In genomic region chr15:41105348-41106334, GRCh38 we compare ENCODE assay signal across 29 cellular contexts. TPM values are rescaled to one million over a fixed set of nuclear protein-coding genes. Genes with fewer than 3 reads are reported as not detected.
A peak's percentile ranks its signal among the peaks of the same experiment; 100 is the strongest.
DNase-seq lines count a peak whose midpoint lies in the region; ATAC-seq lines count a peak whose summit lies in the region.
"Had no signal": no experiment of that assay in that cellular context is flagged by ENCODE, and none has a peak within 500 bp of the region (broad histone marks: within the 10 kb centered on the region; RNA-seq: fewer than 3 reads in every experiment).

No MANE protein-coding gene starts in this region.

- no peak overlapping the region for H4K8ac ChIP-seq in trophoblast cell (ENCODE audit: low read depth, low read length)

- no peak overlapping the region for H3K14ac ChIP-seq in trophoblast cell (ENCODE audit: low read length)

- peaks cover 14% of the 10 kb centered on the region for H3K36me3 Mint-ChIP-seq in central memory CD8-positive, alpha-beta T cell (ENCODE audit: insufficient read depth)

- DNase-seq in HT1080 (ENCODE audit: low read depth) (peak; percentile 59), NOMO-1 (lab: John Stamatoyannopoulos, UW; ENCODE audit: unreplicated experiment in 2 of 2) (peak; percentile 20 to 51), trophoblast cell (no peak), NCI-H2081 treated with DMSO at 0.1 percent for 48 hours (lab: John Stamatoyannopoulos, UW) (no peak), ureter (ENCODE audit: low spot score) (no peak), DMS153 (lab: John Stamatoyannopoulos, UW) (no peak)
- no peak for DNase-seq in central memory CD8-positive, alpha-beta T cell (ENCODE audit: low spot score in 2 of 2)
- DNase-seq in stimulated activated CD4-positive, alpha-beta T cell treated with anti-CD3 and anti-CD28 coated beads, Interleukin-2, amount 100 ng/mL, for 48 hours: no peak
- DNase-seq: activated CD4-positive, alpha-beta T cell treated with anti-CD3 and anti-CD28 coated beads, Interleukin-2, amount 50 U/mL, for 4 hours; activated naive CD4-positive, alpha-beta T cell treated with anti-CD3 and anti-CD28 coated beads for 36 hours; adrenal gland; body of pancreas; C1 segment of cervical spinal cord; Caco-2; DMS79 treated with DMSO at 0.1 percent for 48 hours; effector CD4-positive, alpha-beta T cell; NCI-H1417 treated with DMSO at 0.1 percent for 48 hours; NCI-H774; PC-3; right lobe of liver; stimulated activated CD4-positive, alpha-beta T cell treated with anti-CD3 and anti-CD28 coated beads, Interleukin-12 subunit alpha, Interleukin-12 subunit beta, amount 100 ng/mL, for 4 hours; stimulated activated CD4-positive, alpha-beta T cell treated with anti-CD3 and anti-CD28 coated beads, Interleukin-4, amount 100 ng/mL, for 24 hours; uterus had no signal

- H2AFZ ChIP-seq in trophoblast cell (ENCODE audit: insufficient read depth, low read length, poor library complexity): no peak overlapping the region

- no peak overlapping the region for H2BK12ac ChIP-seq in trophoblast cell (ENCODE audit: low read length)

- no peak overlapping the region for H2BK5ac ChIP-seq in trophoblast cell (ENCODE audit: low read depth, low read length, poor library complexity)

- H4K91ac ChIP-seq in trophoblast cell (ENCODE audit: low read depth, low read length): no peak overlapping the region

- H3K36me3 ChIP-seq in trophoblast cell (ENCODE audit: control insufficient read depth in 1 of 2, insufficient read depth in 2 of 2, low read length in 2 of 2): peaks cover 7% of the 10 kb centered on the region in 2 experiments
- H3K36me3 ChIP-seq: adrenal gland, suprapubic skin, uterus had no signal

- H3K4me3 Mint-ChIP-seq in central memory CD8-positive, alpha-beta T cell: no peak overlapping the region
- H3K4me3 Mint-ChIP-seq: activated naive CD4-positive, alpha-beta T cell treated with anti-CD3 and anti-CD28 coated beads for 36 hours; stimulated activated memory B cell treated with anti-CD40 and anti-IgM and Interleukin-4, amounts not matched to agents 10 μg/mL and 1 μg/mL and 100 μg/mL, for 72 hours; T-helper 2 cell treated with Interferon-gamma antibody and Interleukin-4, amounts not matched to agents 5 μg/mL and 100 μg/mL, for 36 hours; WTC11 had no signal

- H4K12ac ChIP-seq in trophoblast cell (ENCODE audit: low read depth, low read length): peak overlapping the region; percentile 81

- H3K9me3 ChIP-seq in trophoblast cell (ENCODE audit: insufficient read depth, low read depth, low read length): no peaks in the 10 kb centered on the region
- H3K9me3 ChIP-seq: adrenal gland, body of pancreas, Caco-2, right lobe of liver, suprapubic skin, uterus had no signal

- no peaks in the 10 kb centered on the region for H3K27me3 Mint-ChIP-seq in central memory CD8-positive, alpha-beta T cell
- H3K27me3 Mint-ChIP-seq: progenitor cell of endocrine pancreas; stimulated activated memory B cell treated with anti-CD40 and anti-IgM and Interleukin-4, amounts not matched to agents 10 μg/mL and 1 μg/mL and 100 μg/mL, for 72 hours had no signal

- no peaks in the 10 kb centered on the region for H3K27me3 ChIP-seq in trophoblast cell (ENCODE audit: insufficient read depth, low read length)
- H3K27me3 ChIP-seq: adrenal gland, body of pancreas, right lobe of liver, suprapubic skin, uterus had no signal

- H2BK120ac ChIP-seq in trophoblast cell (ENCODE audit: insufficient read depth, low read length, poor library complexity): no peak overlapping the region

- no peak overlapping the region for H3K4me3 ChIP-seq in trophoblast cell (ENCODE audit: low read depth, low read length)
- H3K4me3 ChIP-seq: adrenal gland, body of pancreas, right lobe of liver, suprapubic skin, uterus had no signal

- peak overlapping the region; percentile 51 for H3K27ac Mint-ChIP-seq in central memory CD8-positive, alpha-beta T cell (ENCODE audit: low read depth)
- H3K27ac Mint-ChIP-seq: activated naive CD4-positive, alpha-beta T cell treated with anti-CD3 and anti-CD28 coated beads for 36 hours; stimulated activated memory B cell treated with anti-CD40 and anti-IgM and Interleukin-4, amounts not matched to agents 10 μg/mL and 1 μg/mL and 100 μg/mL, for 72 hours; T-helper 2 cell treated with Interferon-gamma antibody and Interleukin-4, amounts not matched to agents 5 μg/mL and 100 μg/mL, for 36 hours; WTC11 had no signal

- H3K4me2 ChIP-seq in trophoblast cell (ENCODE audit: low read length): no peak overlapping the region

- H3K4me1 Mint-ChIP-seq in central memory CD8-positive, alpha-beta T cell: peaks cover 28% of the 10 kb centered on the region

- no peaks in the 10 kb centered on the region for H3K4me1 ChIP-seq in trophoblast cell (ENCODE audit: control insufficient read depth in 1 of 2, insufficient read depth in 2 of 2, low read length in 2 of 2)
- H3K4me1 ChIP-seq: Caco-2, right lobe of liver, suprapubic skin, uterus had no signal

- peak overlapping the region; percentile 25 for H3K4ac ChIP-seq in trophoblast cell (ENCODE audit: low read depth, low read length)

- H3K9ac ChIP-seq in trophoblast cell (ENCODE audit: low read length): no peak overlapping the region

- no peak overlapping the region for H3K27ac ChIP-seq in trophoblast cell (ENCODE audit: low read depth, low read length)
- H3K27ac ChIP-seq: adrenal gland, body of pancreas, right lobe of liver, suprapubic skin, uterus had no signal

- peaks cover 3% of the 10 kb centered on the region for H3K79me2 ChIP-seq in trophoblast cell (ENCODE audit: control insufficient read depth, insufficient read depth, low read length, poor library complexity)

- no peaks in the 10 kb centered on the region for H3K9me3 Mint-ChIP-seq in central memory CD8-positive, alpha-beta T cell
- H3K9me3 Mint-ChIP-seq: activated naive CD4-positive, alpha-beta T cell treated with anti-CD3 and anti-CD28 coated beads for 36 hours; stimulated activated memory B cell treated with anti-CD40 and anti-IgM and Interleukin-4, amounts not matched to agents 10 μg/mL and 1 μg/mL and 100 μg/mL, for 72 hours; T-helper 2 cell treated with Interferon-gamma antibody and Interleukin-4, amounts not matched to agents 5 μg/mL and 100 μg/mL, for 36 hours; WTC11 had no signal

- ATAC-seq in central memory CD8-positive, alpha-beta T cell (replicated peaks; ENCODE audit: extremely low read depth, poor library complexity, severe bottlenecking): no peak
- ATAC-seq: body of pancreas; PC-3; right lobe of liver; Right ventricle myocardium inferior; stimulated activated memory B cell treated with anti-CD40 and anti-IgM and Interleukin-4, amounts not matched to agents 10 μg/mL and 1 μg/mL and 100 μg/mL, for 72 hours; WTC11 had no signal

- no peak overlapping the region for H3K18ac ChIP-seq in trophoblast cell (ENCODE audit: low read length)

- no peaks in the 10 kb centered on the region for H3K79me1 ChIP-seq in trophoblast cell (ENCODE audit: low read length)

- H2AK5ac ChIP-seq in trophoblast cell (ENCODE audit: low read length): no peak overlapping the region

- no peak overlapping the region for H3K23ac ChIP-seq in trophoblast cell (ENCODE audit: low read length)

- whole genome bisulfite sequencing in trophoblast cell (ENCODE audit: extremely low coverage, insufficient coverage, insufficient read length): no CpG with 5 or more reads among the region's 11 CpGs

RNA-seq across cellular contexts. Expression of gene INO80, which starts 10.4 kb away (rescaled TPM):
- 27.6 and 46.3 TPM in 2 replicates for total RNA-seq in HT1080 (2014; rRNA removed; shearing (Covaris generic))
- polyA plus RNA-seq in HT1080 (2015; cell fraction: cytosol; rRNA removed): 8.7 and 14.4 TPM in 2 replicates
- 6.6 and 12.4 TPM in 2 replicates for polyA plus RNA-seq in HT1080 (2015; cell fraction: nucleus; rRNA removed)
- polyA plus RNA-seq in trophoblast cell (2013): 12.9 and 13.2 TPM in 2 replicates
- total RNA-seq in ureter: 38.6 TPM

Comparison
In these comparisons a context has a peak if more than half of its experiments do, and no peak if none do; other contexts are left out.
1. DNase-seq: peak in HT1080 (single experiment) and NOMO-1 (2 of 2); none in central memory CD8-positive, alpha-beta T cell (0 of 2), trophoblast cell (0 of 2), NCI-H2081 treated with DMSO at 0.1 percent for 48 hours (single experiment), ureter (single experiment), stimulated activated CD4-positive, alpha-beta T cell treated with anti-CD3 and anti-CD28 coated beads, Interleukin-2, amount 100 ng/mL, for 48 hours (0 of 2) and DMS153 (single experiment).